Comparison of ENCODE assay signal across 8 cellular contexts in genomic region chr3:68876112-68876713, GRCh38. TPM values are rescaled to one million over a fixed set of nuclear protein-coding genes. Genes with fewer than 3 reads are reported as not detected.
A peak's percentile ranks its signal among the peaks of the same experiment; 100 is the strongest.
DNase-seq lines count a peak whose midpoint lies in the region; ATAC-seq and TF ChIP-seq lines count a peak whose summit lies in the region.

No MANE protein-coding gene starts in this region.

- no peak overlapping the region for H2AK5ac ChIP-seq in IMR-90 (ENCODE audit: low read depth, low read length)

- H4K91ac ChIP-seq in IMR-90 (ENCODE audit: insufficient read depth, low read depth, low read length): no peak overlapping the region

- H4K5ac ChIP-seq in IMR-90 (ENCODE audit: low read depth, low read length): no peak overlapping the region

- no peak overlapping the region for H3K18ac ChIP-seq in IMR-90 (ENCODE audit: low read depth, low read length)

- POLR2A ChIA-PET in IMR-90 (lab: Charles Lee; ENCODE audit: unreplicated experiment): no interaction called here
- POLR2A ChIA-PET in PC-9 (lab: Charles Lee; ENCODE audit: unreplicated experiment): no interaction called here

- H3K79me2 ChIP-seq in PC-9 (ENCODE audit: low read depth): no peaks in the 10 kb centered on the region

- H4K20me1 ChIP-seq in IMR-90 (ENCODE audit: insufficient read depth, low read length) (no peaks in the 10 kb centered on the region), PC-9 (ENCODE audit: insufficient read depth) (no peaks in the 10 kb centered on the region)

- H3K9me2 ChIP-seq in PC-9 (ENCODE audit: insufficient read depth): no peaks in the 10 kb centered on the region

- H3K4me2 ChIP-seq in IMR-90 (ENCODE audit: low read depth, low read length) (no peak overlapping the region), PC-9 (no peak overlapping the region)

- in situ Hi-C loops in IMR-90 (cut with MboI; ENCODE audit: low sequenced_read_pairs): loop anchor here (25.0 kb wide), 2 partner anchors 1514 to 1939 kb away; no protein-coding TSS in a partner anchor

- peak; percentile 86 for TF ChIP-seq RAD21 in IMR-90 (IDR thresholded peaks at IDR 0.05; ENCODE audit: low read length)

- no peak overlapping the region for H3K4me3 ChIP-seq in cardiac muscle cell
- H3K4me3 ChIP-seq in IMR-90 (ENCODE audit: insufficient read depth, low read depth, low read length): no peak overlapping the region
- no peak overlapping the region for H3K4me3 ChIP-seq in PC-9
- no peak overlapping the region for H3K4me3 ChIP-seq in tibial artery

- H3K27me3 ChIP-seq in cardiac muscle cell: no peaks in the 10 kb centered on the region
- H3K27me3 ChIP-seq in IMR-90 (ENCODE audit: control insufficient read depth, insufficient read depth, low read length): peaks cover 3% of the 10 kb centered on the region; the same call in 1 of the 2 replicates
- H3K27me3 ChIP-seq in PC-9 (ENCODE audit: insufficient read depth, low read depth): 0 out of 2 replicates have a peak, but pooled peaks cover 4% of the 10 kb centered on the region
- H3K27me3 ChIP-seq in tibial artery: peaks cover 0 to 2% of the 10 kb centered on the region in 2 donors

- 0% methylated on average over 1 of the region's 6 CpGs; no CpG with 5 or more reads in 1 of the 2 experiments for WGBS in IMR-90 (ENCODE audit: extremely low coverage in 2 of 2, insufficient read length in 1 of 2), 2 experiments

- no peak overlapping the region for H3K9ac ChIP-seq in IMR-90 (ENCODE audit: low read depth, low read length)

- H2BK15ac ChIP-seq in IMR-90 (ENCODE audit: low read depth, low read length): no peak overlapping the region

- no peak overlapping the region for H3K14ac ChIP-seq in IMR-90 (replicated peaks; ENCODE audit: low read depth, low read length)

- intact Hi-C loops in Right ventricle myocardium inferior (cut with DNase I) (loop anchor here (5.0 kb wide), 2 partner anchors 1494 to 1764 kb away; no protein-coding TSS in a partner anchor), IMR-90 (cut with micrococcal nuclease) (loop anchor here (1.0 to 5.0 kb wide), 5 partner anchors 96 to 1938 kb away; no protein-coding TSS in a partner anchor), PC-9 (cut with micrococcal nuclease; ENCODE audit: unreplicated experiment) (loop anchor here (1.0 to 10.0 kb wide), 4 partner anchors 1491 to 1939 kb away; no protein-coding TSS in a partner anchor), tibial artery (cut with DNase I; ENCODE audit: low total_unique reads) (loop anchor here (10.0 kb wide), 1 partner anchor 1491 kb away; no protein-coding TSS in a partner anchor)

- H3K9me3 ChIP-seq in cardiac muscle cell (ENCODE audit: low read depth): no peaks in the 10 kb centered on the region
- no peaks in the 10 kb centered on the region for H3K9me3 ChIP-seq in IMR-90 (ENCODE audit: control insufficient read depth, insufficient read depth, low read length)
- no peaks in the 10 kb centered on the region; the same call in 1 of the 2 replicates for H3K9me3 ChIP-seq in PC-9 (ENCODE audit: insufficient read depth, low read depth)
- H3K9me3 ChIP-seq in tibial artery: no peaks in the 10 kb centered on the region

- no peak overlapping the region for H3K56ac ChIP-seq in IMR-90 (ENCODE audit: extremely low read depth, insufficient read depth, low read length)

- H3K27ac ChIP-seq in cardiac muscle cell (no peak overlapping the region), IMR-90 (ENCODE audit: insufficient read depth, low read length) (no peak overlapping the region), PC-9 (no peak overlapping the region), tibial artery (no peak overlapping the region)

- ATAC-seq in Right ventricle myocardium inferior: no peak
- peak; percentile 79 for ATAC-seq in GM21619 (IDR thresholded peaks at IDR 0.05; ENCODE audit: unreplicated experiment)
- ATAC-seq in IMR-90 (ENCODE audit: low read depth): peak; percentile 96
- ATAC-seq in left lobe of liver: peak; percentile 92

- no peak overlapping the region for H2BK120ac ChIP-seq in IMR-90 (ENCODE audit: low read depth, low read length)

- no peak for TF ChIP-seq POLR2A in IMR-90 (IDR thresholded peaks at IDR 0.05; ENCODE audit: low read depth, low read length)

- dilution Hi-C loops in IMR-90 (cut with HindIII; ENCODE audit: low sequenced_read_pairs, unreplicated experiment): no loop called here

- H3K79me1 ChIP-seq in IMR-90 (ENCODE audit: low read depth in 1 of 2, low read length in 2 of 2): no peaks in the 10 kb centered on the region

- DNase-seq in cardiac muscle cell (ENCODE audit: low read depth in 1 of 2, low spot score in 1 of 2): peak; percentile 68 to 82
- no peak for DNase-seq in Right ventricle myocardium inferior (ENCODE audit: missing footprints)
- peak; percentile 74 for DNase-seq in IMR-90
- DNase-seq in PC-9: peak in 1 of 2 experiments; percentile 13
- peak; percentile 48 for DNase-seq in central memory CD4-positive, alpha-beta T cell
- DNase-seq in left lobe of liver (ENCODE audit: low spot score): no peak
- no peak for DNase-seq in tibial artery

- H3K36me3 ChIP-seq in cardiac muscle cell (no peaks in the 10 kb centered on the region), IMR-90 (ENCODE audit: control insufficient read depth, insufficient read depth, low read length) (no peaks in the 10 kb centered on the region), PC-9 (ENCODE audit: low read depth) (no peaks in the 10 kb centered on the region), tibial artery (no peaks in the 10 kb centered on the region)

- CTCF ChIA-PET in IMR-90 (lab: Yijun Ruan, JAX): interaction anchor here (0.6 to 2.4 kb wide), 12 partner anchors 13 to 1938 kb away, joined by 3 to 23 read pairs (median 4); no protein-coding TSS in a partner anchor
- CTCF ChIA-PET in PC-9 (lab: Charles Lee): no interaction called here

- BruUV-seq in IMR-90 (replicated peaks; lab: Mats Ljungman, UMichigan) (no TSS peak), PC-9 (replicated peaks; lab: Mats Ljungman, UMichigan) (no TSS peak)

- no peak overlapping the region for H2AFZ ChIP-seq in IMR-90 (replicated peaks; ENCODE audit: low read length, poor library complexity)
- no peak overlapping the region for H2AFZ ChIP-seq in PC-9

- no peak overlapping the region for H3K23ac ChIP-seq in IMR-90 (ENCODE audit: low read depth, low read length)

- H3K9me1 ChIP-seq in IMR-90 (ENCODE audit: insufficient read depth, low read length): no peaks in the 10 kb centered on the region

- no peak overlapping the region for H2BK20ac ChIP-seq in IMR-90 (ENCODE audit: low read depth, low read length)

- H3K4me1 ChIP-seq in cardiac muscle cell (ENCODE audit: low read depth) (peaks cover 36% of the 10 kb centered on the region), IMR-90 (ENCODE audit: control insufficient read depth, insufficient read depth, low read length) (no peaks in the 10 kb centered on the region), PC-9 (replicated peaks; ENCODE audit: insufficient read depth) (no peaks in the 10 kb centered on the region), tibial artery (no peaks in the 10 kb centered on the region)

- H3F3A ChIP-seq in PC-9 (ENCODE audit: insufficient read depth, low read depth): no peaks in the 10 kb centered on the region

- no peak overlapping the region for H2BK5ac ChIP-seq in IMR-90 (ENCODE audit: low read depth, low read length, poor library complexity, severe bottlenecking)

- no peak overlapping the region for H4K8ac ChIP-seq in IMR-90 (ENCODE audit: low read depth in 2 of 2, low read length in 2 of 2)

- TF ChIP-seq CTCF in cardiac muscle cell (IDR thresholded peaks at IDR 0.05; ENCODE audit: low read depth, low read length) (peak; percentile 86), IMR-90 (conservative IDR thresholded peaks at IDR 0.05; ENCODE audit: low read depth, low read length) (peak; percentile 92), PC-9 (conservative IDR thresholded peaks at IDR 0.05) (peak; percentile 83), tibial artery (IDR thresholded peaks at IDR 0.05) (peak; percentile 84 to 89)

- H2AK9ac ChIP-seq in IMR-90 (replicated peaks; ENCODE audit: low read depth, low read length, poor library complexity): no peak overlapping the region

- H3K4ac ChIP-seq in IMR-90 (ENCODE audit: low read depth, low read length): no peak overlapping the region

TF ChIP-seq in IMR-90, 13 proteins besides CTCF, POLR2A, EP300 and RAD21:
- TF ChIP-seq SMC3 (IDR thresholded peaks at IDR 0.05; ENCODE audit: low read depth, low read length): peak; percentile 71
- TF ChIP-seq MAFK (IDR thresholded peaks at IDR 0.05; ENCODE audit: low read depth, low read length): no peak
- no peak for TF ChIP-seq MXI1 (IDR thresholded peaks at IDR 0.05; ENCODE audit: borderline replicate concordance, low read depth, low read length)

RNA-seq across cellular contexts. Expression of gene TAFA4, which starts 56.1 kb away (rescaled TPM):
- total RNA-seq in cardiac muscle cell (120 and 173 TPM in 2 replicates), Right ventricle myocardium inferior (not detected), IMR-90 (2012; rRNA removed) (under 0.01 TPM in 1 of 2 replicates, not detected in the other), PC-9 (2021) (not detected in 2 replicates), left lobe of liver (not detected)
- polyA plus RNA-seq in cardiac muscle cell (96.9 and 194 TPM in 2 replicates), IMR-90 (2012; rRNA removed) (not detected in 2 replicates)
- polyA plus RNA-seq in IMR-90 (2012; cell fraction: cytosol; rRNA removed): 0.03 TPM in 1 of 2 replicates, not detected in the other
- polyA plus RNA-seq in IMR-90 (2012; cell fraction: nucleus; rRNA removed; ENCODE audit: low replicate concordance): not detected in 2 replicates

Comparison
In these comparisons a context has a peak if more than half of its experiments do, and no peak if none do; other contexts are left out.
1. DNase-seq: peak in cardiac muscle cell (2 of 2), IMR-90 (single experiment) and central memory CD4-positive, alpha-beta T cell (single experiment); none in Right ventricle myocardium inferior (single experiment), left lobe of liver (single experiment) and tibial artery (0 of 2).
2. RNA of gene TAFA4, which starts 56.1 kb away (total RNA-seq): 120 to 173 TPM in cardiac muscle cell; not detected in Right ventricle myocardium inferior (single experiment), under 0.01 TPM in IMR-90, not detected in PC-9 and not detected in left lobe of liver (single experiment); every median in the first group is over 100 times any median in the second.
3. Peak in every context shown above with its lines, with median percentiles within 50 percentile points of each other: CTCF ChIP-seq.